14 cellular contexts compared by ENCODE assay signal in genomic region chr5:170303564-170303963, GRCh38. TPM values are rescaled to one million over a fixed set of nuclear protein-coding genes. Genes with fewer than 3 reads are reported as not detected.
DNase-seq lines count a peak whose midpoint lies in the region; ATAC-seq, FAIRE-seq and TF ChIP-seq lines count a peak whose summit lies in the region.
"Had no signal": no experiment of that assay in that cellular context is flagged by ENCODE, and none has a peak within 500 bp of the region (broad histone marks: within the 10 kb centered on the region; RNA-seq: fewer than 3 reads in every experiment).

No MANE protein-coding gene starts in this region.

- H3K4me1 Mint-ChIP-seq in activated CD8-positive, alpha-beta T cell treated with anti-CD3 and anti-CD28 coated beads for 36 hours (ENCODE audit: low read depth) = peaks cover 82% of the 10 kb centered on the region
- peaks cover 32 to 84% (median 80%) of the 10 kb centered on the region in 4 donors for H3K4me1 Mint-ChIP-seq in naive thymus-derived CD8-positive, alpha-beta T cell

- H3K36me3 Mint-ChIP-seq in activated CD8-positive, alpha-beta T cell treated with anti-CD3 and anti-CD28 coated beads for 36 hours (ENCODE audit: low read depth) = peaks cover 4% of the 10 kb centered on the region
- H3K36me3 Mint-ChIP-seq in naive thymus-derived CD8-positive, alpha-beta T cell = no peaks in the 10 kb centered on the region

- CTCF ChIA-PET in activated CD8-positive, alpha-beta T cell treated with anti-CD3 and anti-CD28 coated beads for 36 hours (lab: Charles Lee) = interaction anchor here (0.7 to 19.3 kb wide), 13 partner anchors 9 to 78 kb away, joined by 3 to 204 read pairs (median 5); no protein-coding TSS in a partner anchor

- peak overlapping the region; percentile 88 to 100 (median 96) for H3K4me2 ChIP-seq in BLaER1 treated with 17β-estradiol and CSF1 and Interleukin-3, amounts not matched to agents 10 nM and 100 nM
- H3K4me2 ChIP-seq in DND-41 (ENCODE audit: insufficient read depth, low read length) (peak overlapping the region; percentile 66), hepatocyte (no peak overlapping the region)

- peak overlapping the region in 9 of 11 experiments; percentile 59 to 95 (median 78); a peak in 14 of 22 replicates for H3K9ac ChIP-seq in BLaER1 treated with 17β-estradiol and CSF1 and Interleukin-3, amounts not matched to agents 10 nM and 100 nM
- peak overlapping the region; percentile 72 for H3K9ac ChIP-seq in DND-41 (ENCODE audit: low read depth, low read length)

- peak overlapping the region in 7 of 10 experiments; percentile 26 to 59 (median 46); a peak in 6 of 20 replicates for H3K4me3 ChIP-seq in BLaER1 treated with 17β-estradiol and CSF1 and Interleukin-3, amounts not matched to agents 10 nM and 100 nM
- no peak overlapping the region for H3K4me3 ChIP-seq in DND-41 (ENCODE audit: low read depth in 1 of 2, low read length in 2 of 2)
- H3K4me3 ChIP-seq in hepatocyte = no peak overlapping the region
- H3K4me3 ChIP-seq in small intestine (ENCODE audit: low read depth in 1 of 2, low read length in 2 of 2) = no peak overlapping the region
- H3K4me3 ChIP-seq: psoas muscle had no signal

- H3K9me3 ChIP-seq in BLaER1 treated with 17β-estradiol and CSF1 and Interleukin-3, amounts not matched to agents 10 nM and 100 nM (replicated peaks in 1 of 11) = no peaks in the 10 kb centered on the region
- no peaks in the 10 kb centered on the region for H3K9me3 ChIP-seq in DND-41 (ENCODE audit: insufficient read depth, low read length, severe bottlenecking)
- H3K9me3 ChIP-seq in hepatocyte (ENCODE audit: low read depth) = no peaks in the 10 kb centered on the region
- H3K9me3 ChIP-seq in small intestine (ENCODE audit: control insufficient read depth, low read depth) = no peaks in the 10 kb centered on the region
- H3K9me3 ChIP-seq: psoas muscle had no signal

- no peak for FAIRE-seq in small intestine (lab: Jason Lieb, UNC)

- H2AFZ ChIP-seq in DND-41 (ENCODE audit: low read depth, low read length) (peak overlapping the region; percentile 89), hepatocyte (no peak overlapping the region)

- H3K9me3 Mint-ChIP-seq in activated CD8-positive, alpha-beta T cell treated with anti-CD3 and anti-CD28 coated beads for 36 hours = no peaks in the 10 kb centered on the region
- no peaks in the 10 kb centered on the region for H3K9me3 Mint-ChIP-seq in naive thymus-derived CD8-positive, alpha-beta T cell

- POLR2A ChIA-PET in activated CD8-positive, alpha-beta T cell treated with anti-CD3 and anti-CD28 coated beads for 36 hours (lab: Charles Lee) = interaction anchor here (0.8 to 21.9 kb wide), 10 partner anchors 9 to 50 kb away, joined by 3 to 470 read pairs (median 6); no protein-coding TSS in a partner anchor
- POLR2A ChIA-PET in naive thymus-derived CD8-positive, alpha-beta T cell (lab: Charles Lee) = interaction anchor here (0.6 to 23.9 kb wide), 17 partner anchors 7 to 78 kb away, joined by 3 to 687 read pairs (median 5); partner anchors contain the start of gene LCP2

- H3K36me3 ChIP-seq in BLaER1 treated with 17β-estradiol and CSF1 and Interleukin-3, amounts not matched to agents 10 nM and 100 nM = no peaks in the 10 kb centered on the region
- H3K36me3 ChIP-seq in DND-41 (ENCODE audit: insufficient read depth, low read length) (no peaks in the 10 kb centered on the region), hepatocyte (replicated peaks; ENCODE audit: insufficient read depth, low read depth) (no peaks in the 10 kb centered on the region), small intestine (ENCODE audit: control insufficient read depth in 2 of 2, insufficient read depth in 2 of 2, low read length in 2 of 2) (no peaks in the 10 kb centered on the region)

- H3K9me2 ChIP-seq in hepatocyte (replicated peaks; ENCODE audit: insufficient read depth) = no peaks in the 10 kb centered on the region

- no peaks in the 10 kb centered on the region for H3K27me3 Mint-ChIP-seq in activated CD8-positive, alpha-beta T cell treated with anti-CD3 and anti-CD28 coated beads for 36 hours
- no peaks in the 10 kb centered on the region for H3K27me3 Mint-ChIP-seq in naive thymus-derived CD8-positive, alpha-beta T cell

- intact Hi-C loops in activated CD8-positive, alpha-beta T cell treated with anti-CD3 and anti-CD28 coated beads for 36 hours (cut with micrococcal nuclease) = loop anchor here (2.0 kb wide), 1 partner anchor 27 kb away; no protein-coding TSS in a partner anchor
- intact Hi-C loops in sciatic nerve (cut with DNase I) = no loop called here

- H3K27ac ChIP-seq in BLaER1 treated with 17β-estradiol and CSF1 and Interleukin-3, amounts not matched to agents 10 nM and 100 nM = peak overlapping the region in 9 of 11 experiments; percentile 93 to 99 (median 96); a peak in 18 of 22 replicates
- H3K27ac ChIP-seq in DND-41 (ENCODE audit: low read length) = peak overlapping the region; percentile 96
- H3K27ac ChIP-seq in hepatocyte = no peak overlapping the region
- peak overlapping the region in 1 of 2 donors; percentile 33 for H3K27ac ChIP-seq in small intestine (ENCODE audit: low read depth in 1 of 2, low read length in 1 of 2)
- H3K27ac ChIP-seq: psoas muscle had no signal

- ATAC-seq in DND-41 (ENCODE audit: insufficient read depth, low read depth) (peak; percentile 0; the same call in 1 of the 3 replicates), sciatic nerve (no peak)
- peak; percentile 29 for ATAC-seq in activated CD8-positive, alpha-beta T cell treated with anti-CD3 and anti-CD28 coated beads for 36 hours
- peak; percentile 16 to 23 for ATAC-seq in naive thymus-derived CD8-positive, alpha-beta T cell
- ATAC-seq: PC-3 had no signal

- TF ChIP-seq CTCF in DND-41 (IDR thresholded peaks at IDR 0.05; ENCODE audit: borderline replicate concordance, extremely low read depth, low read length, poor library complexity, severe bottlenecking) = peak; percentile 16
- no peak for TF ChIP-seq CTCF in activated CD8-positive, alpha-beta T cell treated with anti-CD3 and anti-CD28 coated beads for 36 hours (IDR thresholded peaks at IDR 0.05)
- TF ChIP-seq CTCF in hepatocyte (IDR thresholded peaks at IDR 0.05; ENCODE audit: poor library complexity) = no peak

- no peaks in the 10 kb centered on the region for H4K20me1 ChIP-seq in BLaER1 treated with 17β-estradiol and CSF1 and Interleukin-3, amounts not matched to agents 10 nM and 100 nM
- H4K20me1 ChIP-seq in DND-41 (ENCODE audit: insufficient read depth, low read length) = no peaks in the 10 kb centered on the region
- H4K20me1 ChIP-seq in hepatocyte (ENCODE audit: insufficient read depth, poor library complexity, severe bottlenecking) = no peaks in the 10 kb centered on the region

- peak overlapping the region; percentile 98 for H3K27ac Mint-ChIP-seq in activated CD8-positive, alpha-beta T cell treated with anti-CD3 and anti-CD28 coated beads for 36 hours
- peak overlapping the region; percentile 89 to 99 (median 96) for H3K27ac Mint-ChIP-seq in naive thymus-derived CD8-positive, alpha-beta T cell

- H3K4me3 Mint-ChIP-seq in activated CD8-positive, alpha-beta T cell treated with anti-CD3 and anti-CD28 coated beads for 36 hours = peak overlapping the region; percentile 80
- peak overlapping the region; percentile 78 to 96 (median 89) for H3K4me3 Mint-ChIP-seq in naive thymus-derived CD8-positive, alpha-beta T cell

- no peaks in the 10 kb centered on the region for H3K27me3 ChIP-seq in BLaER1 treated with 17β-estradiol and CSF1 and Interleukin-3, amounts not matched to agents 10 nM and 100 nM
- H3K27me3 ChIP-seq in DND-41 (ENCODE audit: insufficient read depth, low read length, poor library complexity) (no peaks in the 10 kb centered on the region), hepatocyte (no peaks in the 10 kb centered on the region), small intestine (ENCODE audit: control insufficient read depth in 2 of 2, insufficient read depth in 2 of 2, low read length in 2 of 2) (no peaks in the 10 kb centered on the region)

- DNase-seq in DND-41 (no peak), NCI-H2227 treated with DMSO at 0.1 percent for 48 hours (lab: John Stamatoyannopoulos, UW) (no peak), hepatocyte (ENCODE audit: low spot score) (no peak), small intestine (no peak), sciatic nerve (ENCODE audit: low spot score) (no peak)
- DNase-seq in activated CD8-positive, alpha-beta T cell treated with anti-CD3 and anti-CD28 coated beads for 36 hours = peak; percentile 49
- DNase-seq in naive thymus-derived CD8-positive, alpha-beta T cell = no peak
- DNase-seq: kidney glomerular epithelial cell, PC-3, SW 1271 had no signal

- 88% methylated on average over 8 of the region's 8 CpGs for WGBS in hepatocyte (ENCODE audit: low lambda C conversion rate, missing lambda C conversion rate)
- WGBS in small intestine, 3 donors = 72 to 78% (median 74%) methylated on average over 8 of the region's 8 CpGs

- H3K4me1 ChIP-seq in BLaER1 treated with 17β-estradiol and CSF1 and Interleukin-3, amounts not matched to agents 10 nM and 100 nM = peaks cover 96 to 100% (median 98%) of the 10 kb centered on the region in 10 experiments
- H3K4me1 ChIP-seq in DND-41 (ENCODE audit: insufficient read depth, low read length) (peaks cover 66% of the 10 kb centered on the region), hepatocyte (ENCODE audit: insufficient read depth) (no peaks in the 10 kb centered on the region), small intestine (ENCODE audit: control insufficient read depth in 2 of 2, insufficient read depth in 1 of 2, low read depth in 1 of 2, low read length in 1 of 2) (peaks cover 0 to 7% of the 10 kb centered on the region in 2 donors)
- H3K4me1 ChIP-seq: psoas muscle had no signal

- H3K79me2 ChIP-seq in DND-41 (ENCODE audit: insufficient read depth, low read length) (peaks cover 2% of the 10 kb centered on the region; the same call in 1 of the 2 replicates), hepatocyte (no peaks in the 10 kb centered on the region)

RNA-seq across cellular contexts. Expression of gene LCP2, which starts 6.0 kb away (rescaled TPM):
- 100 to 1,000 TPM; 243 to 259 TPM for total RNA-seq in activated CD8-positive, alpha-beta T cell treated with anti-CD3 and anti-CD28 coated beads for 36 hours
- total RNA-seq in naive thymus-derived CD8-positive, alpha-beta T cell = 100 to 1,000 TPM; 299 to 311 TPM
- polyA plus RNA-seq in naive thymus-derived CD8-positive, alpha-beta T cell = 100 to 1,000 TPM; 119 to 227 (median 198) TPM
- 0.60 and 0.80 TPM in 2 replicates for total RNA-seq in hepatocyte
- 0.35 TPM in 1 of 2 replicates, not detected in the other for polyA plus RNA-seq in hepatocyte
- 1 to 10 TPM; 2.9 to 9.2 (median 6.4) TPM for polyA plus RNA-seq in small intestine
- 45.2 TPM for total RNA-seq in sciatic nerve
- total RNA-seq: epithelial cell of proximal tubule, PC-3 had no signal
- polyA plus RNA-seq: BJ had no signal

Comparison
In these comparisons a context has a peak if more than half of its experiments do, and no peak if none do; other contexts are left out.
1. H3K4me3 ChIP-seq: peak in BLaER1 treated with 17β-estradiol and CSF1 and Interleukin-3, amounts not matched to agents 10 nM and 100 nM (7 of 10); none in DND-41 (0 of 2), hepatocyte (single experiment) and small intestine (0 of 2).
2. RNA of gene LCP2, which starts 6.0 kb away (total RNA-seq): 299 to 311 TPM in naive thymus-derived CD8-positive, alpha-beta T cell, 243 to 259 TPM in activated CD8-positive, alpha-beta T cell treated with anti-CD3 and anti-CD28 coated beads for 36 hours and 45.2 TPM in sciatic nerve (single experiment); 0.60 to 0.80 TPM in hepatocyte; every median in the first group is over 10 times any median in the second.